Comparison of ENCODE assay signal across 13 cellular contexts in the genomic region with DNA sequence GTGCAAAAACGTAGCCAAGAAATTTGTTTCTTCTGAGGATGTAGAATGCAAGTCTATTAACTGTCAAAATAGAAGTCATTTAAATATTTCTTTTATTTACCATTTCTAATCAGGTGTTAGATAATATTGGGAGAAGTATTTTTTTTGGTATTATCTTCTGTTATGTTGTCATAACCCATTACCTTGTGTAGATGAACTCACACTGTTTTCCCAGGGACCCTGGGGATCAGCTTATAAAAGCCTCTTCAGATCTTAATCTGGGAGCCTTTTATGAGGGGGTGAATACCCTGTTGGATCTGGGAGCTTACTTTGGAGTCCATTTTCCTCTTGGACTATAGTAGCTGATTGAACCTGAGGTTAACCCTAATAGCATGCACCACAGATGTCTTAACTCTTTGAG.
"Had no signal": no experiment of that assay in that cellular context is flagged by ENCODE, and none has a peak within 500 bp of the region (broad histone marks: within the 10 kb centered on the region; RNA-seq: fewer than 3 reads in every experiment).

No MANE protein-coding gene starts in this region.

- H3K4me1 ChIP-seq: foreskin keratinocyte, stomach had no signal

- H3K9me3 ChIP-seq: heart left ventricle, ovary, stomach, thoracic aorta had no signal

- H3K27me3 ChIP-seq: foreskin keratinocyte, ovary, stomach had no signal

- H3K27ac ChIP-seq: foreskin keratinocyte, heart left ventricle, ovary, stomach, thoracic aorta had no signal

- DNase-seq: activated CD4-positive, alpha-beta memory T cell treated with anti-CD3 and anti-CD28 coated beads for 36 hours; activated CD4-positive, CD25-positive, alpha-beta regulatory T cell treated with anti-CD3 and anti-CD28 coated beads, Interleukin-2, amount 50 U/mL, for 72 hours; activated effector memory CD4-positive, alpha-beta T cell treated with anti-CD3 and anti-CD28 coated beads, Interleukin-2, amount 50 U/mL, for 16 hours; activated naive CD8-positive, alpha-beta T cell treated with anti-CD3 and anti-CD28 coated beads for 36 hours; activated T-cell treated with anti-CD3 and anti-CD28 coated beads, Interleukin-2, amount 50 U/mL, for 4 hours; foreskin keratinocyte; heart left ventricle; naive thymus-derived CD4-positive, alpha-beta T cell; ovary; stimulated activated CD4-positive, alpha-beta T cell treated with anti-CD3 and anti-CD28 coated beads, Interleukin-4, amount 100 ng/mL, for 24 hours; stomach had no signal

- H3K9me3 Mint-ChIP-seq: activated CD4-positive, alpha-beta memory T cell treated with anti-CD3 and anti-CD28 coated beads for 36 hours; activated T-cell treated with anti-CD3 and anti-CD28 coated beads, Interleukin-2, amount 50 U/mL, for 4 hours had no signal

- H3K4me3 Mint-ChIP-seq: activated CD4-positive, alpha-beta memory T cell treated with anti-CD3 and anti-CD28 coated beads for 36 hours; activated naive CD8-positive, alpha-beta T cell treated with anti-CD3 and anti-CD28 coated beads for 36 hours; activated T-cell treated with anti-CD3 and anti-CD28 coated beads, Interleukin-2, amount 50 U/mL, for 4 hours; naive thymus-derived CD4-positive, alpha-beta T cell; T-helper 2 cell treated with Interferon-gamma antibody and Interleukin-4, amounts not matched to agents 5 μg/mL and 100 μg/mL, for 36 hours had no signal

- H3K36me3 Mint-ChIP-seq: activated CD4-positive, alpha-beta memory T cell treated with anti-CD3 and anti-CD28 coated beads for 36 hours had no signal

- H3K27me3 Mint-ChIP-seq: activated CD4-positive, alpha-beta memory T cell treated with anti-CD3 and anti-CD28 coated beads for 36 hours; activated naive CD8-positive, alpha-beta T cell treated with anti-CD3 and anti-CD28 coated beads for 36 hours; naive thymus-derived CD4-positive, alpha-beta T cell had no signal

- H3K27ac Mint-ChIP-seq: activated CD4-positive, alpha-beta memory T cell treated with anti-CD3 and anti-CD28 coated beads for 36 hours; activated naive CD8-positive, alpha-beta T cell treated with anti-CD3 and anti-CD28 coated beads for 36 hours; T-helper 2 cell treated with Interferon-gamma antibody and Interleukin-4, amounts not matched to agents 5 μg/mL and 100 μg/mL, for 36 hours had no signal

- ATAC-seq: activated T-cell treated with anti-CD3 and anti-CD28 coated beads, Interleukin-2, amount 50 U/mL, for 4 hours; foreskin keratinocyte; heart left ventricle; naive thymus-derived CD4-positive, alpha-beta T cell had no signal

- H3K36me3 ChIP-seq: heart left ventricle, ovary, stomach, thoracic aorta had no signal

- H3K4me3 ChIP-seq: heart left ventricle, ovary, stomach, thoracic aorta had no signal
